13 cellular contexts compared by ENCODE assay signal in genomic region chrX:19715711-19716638, GRCh38.
DNase-seq lines count a peak whose midpoint lies in the region; ATAC-seq and TF ChIP-seq lines count a peak whose summit lies in the region.
"Had no signal": no experiment of that assay in that cellular context is flagged by ENCODE, and none has a peak within 500 bp of the region (broad histone marks: within the 10 kb centered on the region; RNA-seq: fewer than 3 reads in every experiment).

No MANE protein-coding gene starts in this region.

- H3K27me3 Mint-ChIP-seq in activated T-cell treated with anti-CD3 and anti-CD28 coated beads, Interleukin-2, amount 50 U/mL, for 24 hours = peaks cover 5% of the 10 kb centered on the region
- no peaks in the 10 kb centered on the region for H3K27me3 Mint-ChIP-seq in activated naive CD8-positive, alpha-beta T cell
- no peaks in the 10 kb centered on the region for H3K27me3 Mint-ChIP-seq in progenitor cell of endocrine pancreas
- H3K27me3 Mint-ChIP-seq: type B pancreatic cell had no signal

- H3K36me3 Mint-ChIP-seq in activated T-cell treated with anti-CD3 and anti-CD28 coated beads, Interleukin-2, amount 50 U/mL, for 24 hours (ENCODE audit: low read depth) = peaks cover 8% of the 10 kb centered on the region
- no peaks in the 10 kb centered on the region for H3K36me3 Mint-ChIP-seq in activated naive CD8-positive, alpha-beta T cell
- peaks cover 10% of the 10 kb centered on the region for H3K36me3 Mint-ChIP-seq in stimulated activated effector memory CD8-positive, alpha-beta T cell treated with anti-CD3 and anti-CD28 coated beads, Interleukin-12 subunit alpha, Interleukin-12 subunit beta, amount 100 ng/mL, for 72 hours
- H3K36me3 Mint-ChIP-seq in progenitor cell of endocrine pancreas (ENCODE audit: insufficient read depth) = no peaks in the 10 kb centered on the region
- H3K36me3 Mint-ChIP-seq: type B pancreatic cell had no signal

- H3K4me3 Mint-ChIP-seq in activated T-cell treated with anti-CD3 and anti-CD28 coated beads, Interleukin-2, amount 50 U/mL, for 24 hours = peak overlapping the region; percentile 16
- peak overlapping the region; percentile 20 for H3K4me3 Mint-ChIP-seq in activated naive CD8-positive, alpha-beta T cell
- H3K4me3 Mint-ChIP-seq in stimulated activated effector memory CD8-positive, alpha-beta T cell treated with anti-CD3 and anti-CD28 coated beads, Interleukin-12 subunit alpha, Interleukin-12 subunit beta, amount 100 ng/mL, for 72 hours = no peak overlapping the region
- no peak overlapping the region for H3K4me3 Mint-ChIP-seq in progenitor cell of endocrine pancreas (ENCODE audit: low read depth)
- H3K4me3 Mint-ChIP-seq: type B pancreatic cell had no signal

- no peak for TF ChIP-seq CTCF in progenitor cell of endocrine pancreas (IDR thresholded peaks at IDR 0.05; ENCODE audit: unreplicated experiment)

- peaks cover 49% of the 10 kb centered on the region for H3K4me1 Mint-ChIP-seq in activated T-cell treated with anti-CD3 and anti-CD28 coated beads, Interleukin-2, amount 50 U/mL, for 24 hours (ENCODE audit: low read depth)
- H3K4me1 Mint-ChIP-seq in activated naive CD8-positive, alpha-beta T cell (ENCODE audit: low read depth) = peaks cover 55% of the 10 kb centered on the region
- peaks cover 16% of the 10 kb centered on the region for H3K4me1 Mint-ChIP-seq in stimulated activated effector memory CD8-positive, alpha-beta T cell treated with anti-CD3 and anti-CD28 coated beads, Interleukin-12 subunit alpha, Interleukin-12 subunit beta, amount 100 ng/mL, for 72 hours
- H3K4me1 Mint-ChIP-seq in progenitor cell of endocrine pancreas (ENCODE audit: low read depth) = no peaks in the 10 kb centered on the region

- no peaks in the 10 kb centered on the region for H3K9me3 Mint-ChIP-seq in activated T-cell treated with anti-CD3 and anti-CD28 coated beads, Interleukin-2, amount 50 U/mL, for 24 hours
- H3K9me3 Mint-ChIP-seq in activated naive CD8-positive, alpha-beta T cell (ENCODE audit: low read depth) = no peaks in the 10 kb centered on the region
- no peaks in the 10 kb centered on the region for H3K9me3 Mint-ChIP-seq in stimulated activated effector memory CD8-positive, alpha-beta T cell treated with anti-CD3 and anti-CD28 coated beads, Interleukin-12 subunit alpha, Interleukin-12 subunit beta, amount 100 ng/mL, for 72 hours
- H3K9me3 Mint-ChIP-seq in progenitor cell of endocrine pancreas (ENCODE audit: low read depth) = peaks cover 22% of the 10 kb centered on the region

- H3K27ac Mint-ChIP-seq in activated T-cell treated with anti-CD3 and anti-CD28 coated beads, Interleukin-2, amount 50 U/mL, for 24 hours = peak overlapping the region; percentile 78
- H3K27ac Mint-ChIP-seq in activated naive CD8-positive, alpha-beta T cell = peak overlapping the region; percentile 52
- peak overlapping the region; percentile 69 for H3K27ac Mint-ChIP-seq in stimulated activated effector memory CD8-positive, alpha-beta T cell treated with anti-CD3 and anti-CD28 coated beads, Interleukin-12 subunit alpha, Interleukin-12 subunit beta, amount 100 ng/mL, for 72 hours
- H3K27ac Mint-ChIP-seq in progenitor cell of endocrine pancreas = no peak overlapping the region
- H3K27ac Mint-ChIP-seq: type B pancreatic cell had no signal

- no peak for DNase-seq in activated T-cell treated with anti-CD3 and anti-CD28 coated beads, Interleukin-2, amount 50 U/mL, for 24 hours
- no peak for DNase-seq in activated T-cell treated with anti-CD3 and anti-CD28 coated beads, Interleukin-2, amount 50 U/mL, for 48 hours
- peak; percentile 66 for DNase-seq in NCI-H128 (lab: John Stamatoyannopoulos, UW; ENCODE audit: unreplicated experiment)
- DNase-seq in stimulated activated effector memory CD8-positive, alpha-beta T cell treated with anti-CD3 and anti-CD28 coated beads, Interleukin-12 subunit alpha, Interleukin-12 subunit beta, amount 100 ng/mL, for 72 hours (ENCODE audit: low spot score in 2 of 2) = no peak
- DNase-seq in progenitor cell of endocrine pancreas (ENCODE audit: low spot score, unreplicated experiment) = no peak
- DNase-seq: activated CD8-positive, alpha-beta memory T cell treated with anti-CD3 and anti-CD28 coated beads, Interleukin-2, amount 50 U/mL, for 48 hours; DMS 273 treated with DMSO at 0.1 percent for 48 hours; foreskin fibroblast; Right ventricle myocardium superior had no signal

- no peak for ATAC-seq in stimulated activated effector memory CD8-positive, alpha-beta T cell treated with anti-CD3 and anti-CD28 coated beads, Interleukin-12 subunit alpha, Interleukin-12 subunit beta, amount 100 ng/mL, for 72 hours
- no peak for ATAC-seq in GM21515 (IDR thresholded peaks at IDR 0.05; ENCODE audit: unreplicated experiment)
- ATAC-seq in HG03571 (IDR thresholded peaks at IDR 0.05; ENCODE audit: unreplicated experiment) = no peak

Comparison
In these comparisons a context has a peak if more than half of its experiments do, and no peak if none do; other contexts are left out.
1. H3K4me3 Mint-ChIP-seq: peak in activated T-cell treated with anti-CD3 and anti-CD28 coated beads, Interleukin-2, amount 50 U/mL, for 24 hours (single experiment) and activated naive CD8-positive, alpha-beta T cell (single experiment); none in stimulated activated effector memory CD8-positive, alpha-beta T cell treated with anti-CD3 and anti-CD28 coated beads, Interleukin-12 subunit alpha, Interleukin-12 subunit beta, amount 100 ng/mL, for 72 hours (single experiment) and progenitor cell of endocrine pancreas (single experiment).